In the genomic region with DNA sequence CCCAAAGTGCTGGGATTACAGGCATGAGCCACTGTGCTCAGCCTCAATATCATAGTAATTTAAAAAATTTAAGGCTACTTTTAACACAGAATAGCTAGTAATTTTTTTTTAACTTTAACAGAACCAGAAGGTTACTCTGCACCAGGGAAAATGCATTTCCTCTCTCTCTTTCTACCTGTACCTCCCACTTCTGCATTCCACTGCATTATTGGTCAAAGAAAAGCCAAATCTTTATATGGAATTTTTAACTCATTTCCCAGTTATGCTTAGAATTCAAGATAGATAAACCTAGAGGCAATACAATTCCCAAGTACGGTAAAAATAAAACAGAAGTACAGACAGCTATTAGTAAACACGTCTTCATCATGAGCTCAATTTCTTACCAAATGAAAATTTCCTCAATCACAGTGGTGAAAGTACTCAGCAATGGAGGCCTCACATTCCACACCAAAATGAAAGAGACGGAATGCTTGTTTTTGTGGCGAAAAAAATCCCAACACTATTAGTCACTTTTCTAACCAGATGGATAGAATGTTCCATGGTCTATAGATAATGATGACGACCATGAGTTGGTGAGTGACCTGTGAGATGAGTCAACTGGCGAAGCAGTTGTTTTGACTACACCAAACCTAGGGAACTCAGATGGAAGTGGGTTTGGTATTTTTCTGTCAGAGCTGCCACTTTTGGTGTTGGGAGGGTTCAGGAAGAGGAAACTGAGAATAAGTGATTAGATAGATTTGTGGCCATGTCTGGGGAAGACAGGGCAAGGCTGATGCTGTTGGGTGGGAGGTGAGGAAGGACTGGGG, we compare ENCODE assay signal across 10 cellular contexts.
A peak's percentile ranks its signal among the peaks of the same experiment; 100 is the strongest.
DNase-seq lines count a peak whose midpoint lies in the region; ATAC-seq, FAIRE-seq and TF ChIP-seq lines count a peak whose summit lies in the region.
"Had no signal": no experiment of that assay in that cellular context is flagged by ENCODE, and none has a peak within 500 bp of the region (broad histone marks: within the 10 kb centered on the region; RNA-seq: fewer than 3 reads in every experiment).

No MANE protein-coding gene starts in this region.

- intact Hi-C loops in lower lobe of right lung (cut with DNase I) (no loop called here), sigmoid colon (cut with DNase I) (no loop called here), kidney (cut with DNase I) (no loop called here)

- H3K27ac ChIP-seq in lower lobe of right lung (peak overlapping the region; percentile 26), small intestine (ENCODE audit: low read depth in 1 of 2, low read length in 1 of 2) (no peak overlapping the region), sigmoid colon (no peak overlapping the region), kidney (ENCODE audit: low read depth in 2 of 2, low read length in 2 of 2) (no peak overlapping the region)
- H3K27ac ChIP-seq: right lobe of liver had no signal

- H3K4me3 ChIP-seq in lower lobe of right lung (no peak overlapping the region), small intestine (ENCODE audit: low read depth in 1 of 2, low read length in 2 of 2) (no peak overlapping the region), sigmoid colon (no peak overlapping the region), kidney (ENCODE audit: low read length in 2 of 2) (no peak overlapping the region)
- H3K4me3 ChIP-seq: right lobe of liver had no signal

- no peaks in the 10 kb centered on the region for H3K36me3 ChIP-seq in lower lobe of right lung
- no peaks in the 10 kb centered on the region for H3K36me3 ChIP-seq in small intestine (ENCODE audit: control insufficient read depth in 2 of 2, insufficient read depth in 2 of 2, low read length in 2 of 2)
- H3K36me3 ChIP-seq in sigmoid colon: no peaks in the 10 kb centered on the region
- no peaks in the 10 kb centered on the region for H3K36me3 ChIP-seq in kidney (ENCODE audit: control insufficient read depth in 1 of 2, insufficient read depth in 2 of 2, low read length in 2 of 2)
- H3K36me3 ChIP-seq: right lobe of liver had no signal

- H3K9me3 ChIP-seq in lower lobe of right lung (no peaks in the 10 kb centered on the region), small intestine (ENCODE audit: control insufficient read depth, low read depth) (no peaks in the 10 kb centered on the region), sigmoid colon (no peaks in the 10 kb centered on the region), kidney (ENCODE audit: control insufficient read depth in 1 of 2, low read length in 2 of 2) (no peaks in the 10 kb centered on the region)
- H3K9me3 ChIP-seq: right lobe of liver had no signal

- H3K27me3 ChIP-seq in lower lobe of right lung (ENCODE audit: low read depth): no peaks in the 10 kb centered on the region
- no peaks in the 10 kb centered on the region for H3K27me3 ChIP-seq in small intestine (ENCODE audit: control insufficient read depth in 2 of 2, insufficient read depth in 2 of 2, low read length in 2 of 2)
- H3K27me3 ChIP-seq in sigmoid colon: no peaks in the 10 kb centered on the region
- H3K27me3 ChIP-seq: right lobe of liver had no signal

- no peak overlapping the region for H3K9ac ChIP-seq in kidney (ENCODE audit: low read length in 2 of 2)

- peak; percentile 35 to 70 for ATAC-seq in lower lobe of right lung
- ATAC-seq: Panc1 had no signal

- no peak for TF ChIP-seq EP300 in sigmoid colon (IDR thresholded peaks at IDR 0.05)

- no peak for FAIRE-seq in small intestine (lab: Jason Lieb, UNC)
- no peak for FAIRE-seq in kidney (lab: Jason Lieb, UNC)

- no peak for TF ChIP-seq CTCF in AG09319 (IDR thresholded peaks at IDR 0.05; ENCODE audit: low read depth, low read length)
- TF ChIP-seq CTCF in lower lobe of right lung (IDR thresholded peaks at IDR 0.05): no peak
- TF ChIP-seq CTCF in sigmoid colon (IDR thresholded peaks at IDR 0.05): no peak
- TF ChIP-seq CTCF in kidney (IDR thresholded peaks at IDR 0.05; ENCODE audit: borderline replicate concordance, extremely low read depth, insufficient read depth): no peak

- WGBS in small intestine, 3 donors: 84 to 92% (median 90%) methylated on average over 6 of the region's 6 CpGs
- WGBS in sigmoid colon, 2 donors: 89 to 91% methylated on average over 6 of the region's 6 CpGs

- peak; percentile 86 for DNase-seq in AG09319 (ENCODE audit: extremely low read depth, low read depth)
- peak; percentile 81 for DNase-seq in HPDE6-E6E7 (ENCODE audit: extremely low spot score)
- DNase-seq in astrocyte of the hippocampus (ENCODE audit: low read depth, low spot score): peak; percentile 97
- no peak for DNase-seq in lower lobe of right lung
- no peak for DNase-seq in small intestine
- no peak for DNase-seq in activated CD8-positive, alpha-beta memory T cell treated with anti-CD3 and anti-CD28 coated beads for 24 hours
- DNase-seq in sigmoid colon: no peak
- DNase-seq in kidney: no peak
- DNase-seq: right lobe of liver had no signal

- H3K4me1 ChIP-seq in lower lobe of right lung (peaks cover 13% of the 10 kb centered on the region), small intestine (ENCODE audit: control insufficient read depth in 2 of 2, insufficient read depth in 1 of 2, low read depth in 1 of 2, low read length in 1 of 2) (no peaks in the 10 kb centered on the region), sigmoid colon (no peaks in the 10 kb centered on the region), kidney (ENCODE audit: control insufficient read depth in 1 of 2, insufficient read depth in 1 of 2, low read depth in 1 of 2, low read length in 2 of 2) (no peaks in the 10 kb centered on the region)
- H3K4me1 ChIP-seq: right lobe of liver had no signal

- TF ChIP-seq POLR2A in sigmoid colon (IDR thresholded peaks at IDR 0.05): no peak

Comparison
In these comparisons a context has a peak if more than half of its experiments do, and no peak if none do; other contexts are left out.
1. DNase-seq: peak in AG09319 (single experiment), HPDE6-E6E7 (single experiment) and astrocyte of the hippocampus (single experiment); none in lower lobe of right lung (single experiment), small intestine (single experiment), activated CD8-positive, alpha-beta memory T cell treated with anti-CD3 and anti-CD28 coated beads for 24 hours (single experiment), sigmoid colon (single experiment) and kidney (single experiment).